8 cellular contexts compared by ENCODE assay signal in genomic region chr6:6942826-6943225, GRCh38.
DNase-seq lines count a peak whose midpoint lies in the region; ATAC-seq, FAIRE-seq and TF ChIP-seq lines count a peak whose summit lies in the region.

No MANE protein-coding gene starts in this region.

- peak overlapping the region; percentile 84 to 88 for H3K27ac Mint-ChIP-seq in stimulated activated naive CD8-positive, alpha-beta T cell treated with anti-CD3 and anti-CD28 coated beads, Interleukin-15, amount 100 ng/mL, for 72 hours

- H3K4me3 Mint-ChIP-seq in stimulated activated naive CD8-positive, alpha-beta T cell treated with anti-CD3 and anti-CD28 coated beads, Interleukin-15, amount 100 ng/mL, for 72 hours, result peak overlapping the region; percentile 67 to 78

- no peak for TF ChIP-seq CTCF in foreskin fibroblast (IDR thresholded peaks at IDR 0.05; ENCODE audit: low read depth, low read length)

- no peak for TF ChIP-seq POLR2A in GM12891 (IDR thresholded peaks at IDR 0.05; ENCODE audit: low read depth, low read length)

- no peaks in the 10 kb centered on the region for H3K27me3 Mint-ChIP-seq in stimulated activated naive CD8-positive, alpha-beta T cell treated with anti-CD3 and anti-CD28 coated beads, Interleukin-15, amount 100 ng/mL, for 72 hours

- DNase-seq in GM12891 (ENCODE audit: insufficient read length, low spot score), result no peak
- peak; percentile 47 for DNase-seq in NCI-H748 treated with DMSO at 0.1 percent for 48 hours (lab: John Stamatoyannopoulos, UW)
- peak; percentile 6 to 49 for DNase-seq in foreskin fibroblast
- peak in 1 of 2 donors; percentile 20 for DNase-seq in stimulated activated naive CD8-positive, alpha-beta T cell treated with anti-CD3 and anti-CD28 coated beads, Interleukin-15, amount 100 ng/mL, for 72 hours
- no peak for DNase-seq in RKO (ENCODE audit: low spot score)
- DNase-seq in DMS114 treated with DMSO at 0.1 percent for 48 hours (lab: John Stamatoyannopoulos, UW; ENCODE audit: unreplicated experiment), result no peak
- no peak for DNase-seq in SW 1271 (lab: John Stamatoyannopoulos, UW)

- peak overlapping the region; percentile 20 to 39 for H3K4me3 ChIP-seq in foreskin fibroblast (ENCODE audit: low read depth in 1 of 2, low read length in 2 of 2)

- no peaks in the 10 kb centered on the region for H3K9me3 Mint-ChIP-seq in stimulated activated naive CD8-positive, alpha-beta T cell treated with anti-CD3 and anti-CD28 coated beads, Interleukin-15, amount 100 ng/mL, for 72 hours

- FAIRE-seq in GM12891 (lab: Jason Lieb, UNC), result peak; percentile 87

- peaks cover 18% of the 10 kb centered on the region for H3K4me1 Mint-ChIP-seq in stimulated activated naive CD8-positive, alpha-beta T cell treated with anti-CD3 and anti-CD28 coated beads, Interleukin-15, amount 100 ng/mL, for 72 hours

- ATAC-seq in HG02973 (IDR thresholded peaks at IDR 0.05; ENCODE audit: unreplicated experiment), result peak; percentile 74
- peak; percentile 60 for ATAC-seq in stimulated activated naive CD8-positive, alpha-beta T cell treated with anti-CD3 and anti-CD28 coated beads, Interleukin-15, amount 100 ng/mL, for 72 hours

TF ChIP-seq in GM12891, 5 proteins besides CTCF, POLR2A, EP300 and RAD21:
- no peak for TF ChIP-seq PAX5 (IDR thresholded peaks at IDR 0.05; ENCODE audit: insufficient read depth, low read length, severe bottlenecking)
- no peak for TF ChIP-seq POU2F2 (IDR thresholded peaks at IDR 0.05; ENCODE audit: low read depth, low read length)
- TF ChIP-seq POLR2AphosphoS5 (IDR thresholded peaks at IDR 0.05; ENCODE audit: low read depth, low read length), result no peak
- no peak for TF ChIP-seq SPI1 (IDR thresholded peaks at IDR 0.05; ENCODE audit: low read depth, low read length)
- no peak for TF ChIP-seq TAF1 (IDR thresholded peaks at IDR 0.05; ENCODE audit: low read depth, low read length)

Comparison
In these comparisons a context has a peak if more than half of its experiments do, and no peak if none do; other contexts are left out.
1. DNase-seq: peak in NCI-H748 treated with DMSO at 0.1 percent for 48 hours (single experiment) and foreskin fibroblast (2 of 2); none in GM12891 (single experiment), RKO (single experiment), DMS114 treated with DMSO at 0.1 percent for 48 hours (single experiment) and SW 1271 (0 of 2).